In the genomic region with DNA sequence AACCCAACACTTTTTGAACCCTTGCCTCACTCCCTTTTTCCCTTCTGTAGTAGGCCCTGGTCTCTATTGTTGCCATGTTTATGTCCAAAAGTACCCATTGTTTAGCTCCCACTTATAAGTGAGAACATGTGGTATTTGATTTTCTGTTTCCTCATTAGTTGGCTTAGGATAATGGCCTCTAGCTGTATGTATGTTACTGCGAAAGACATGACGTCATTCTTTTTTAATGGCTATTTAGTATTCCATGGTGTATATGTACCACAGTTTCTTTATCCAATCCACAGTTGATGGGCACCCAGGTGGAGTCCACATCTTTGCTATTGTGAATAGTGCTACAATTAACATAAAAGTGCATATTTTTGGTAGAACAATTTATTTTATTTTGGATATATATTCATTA, we compare ENCODE assay signal across 29 cellular contexts.
"Had no signal": no experiment of that assay in that cellular context is flagged by ENCODE, and none has a peak within 500 bp of the region (broad histone marks: within the 10 kb centered on the region; RNA-seq: fewer than 3 reads in every experiment).

No MANE protein-coding gene starts in this region.

- H3K36me3 ChIP-seq: colonic mucosa, esophagus muscularis mucosa, esophagus squamous epithelium, gastrocnemius medialis, gastroesophageal sphincter, heart left ventricle, heart right ventricle had no signal

- H3K9me3 Mint-ChIP-seq: dendritic cell treated with granulocyte-macrophage colony-stimulating factor and Interleukin-4, amounts not matched to agents 40 ng/mL and 50 ng/mL, for 4 days; endodermal cell had no signal

- H3K27me3 ChIP-seq: colonic mucosa, dorsolateral prefrontal cortex, esophagus muscularis mucosa, esophagus squamous epithelium, foreskin keratinocyte, gastrocnemius medialis, gastroesophageal sphincter, heart left ventricle, heart right ventricle had no signal

- ATAC-seq: effector memory CD8-positive, alpha-beta T cell; esophagus mucosa; foreskin keratinocyte; gastrocnemius medialis; gastroesophageal sphincter; heart left ventricle; heart right ventricle had no signal

- H3K4me3 Mint-ChIP-seq: dendritic cell treated with granulocyte-macrophage colony-stimulating factor and Interleukin-4, amounts not matched to agents 40 ng/mL and 50 ng/mL, for 4 days; effector memory CD8-positive, alpha-beta T cell; endodermal cell had no signal

- H3K27ac Mint-ChIP-seq: dendritic cell treated with granulocyte-macrophage colony-stimulating factor and Interleukin-4, amounts not matched to agents 40 ng/mL and 50 ng/mL, for 4 days; effector memory CD8-positive, alpha-beta T cell; endodermal cell had no signal

- FAIRE-seq: colon, endometrium, endothelial cell of umbilical vein, frontal cortex had no signal

- H3K9me3 ChIP-seq: colonic mucosa, esophagus muscularis mucosa, esophagus squamous epithelium, gastrocnemius medialis, gastroesophageal sphincter had no signal

- DNase-seq: colonic mucosa; cortex of kidney; dermis blood vessel endothelial cell; dorsolateral prefrontal cortex; effector CD4-positive, alpha-beta T cell; effector CD8-positive, alpha-beta T cell; effector memory CD4-positive, alpha-beta T cell; effector memory CD8-positive, alpha-beta T cell; endodermal cell; erythroblast; esophagus squamous epithelium; foreskin fibroblast; foreskin keratinocyte; foreskin melanocyte; gastrocnemius medialis; glutamatergic neuron; head of caudate nucleus; heart left ventricle; heart right ventricle had no signal

- H3K27ac ChIP-seq: colonic mucosa, coronary artery, dorsolateral prefrontal cortex, epithelial cell of prostate, esophagus muscularis mucosa, esophagus squamous epithelium, foreskin keratinocyte, gastrocnemius medialis, gastroesophageal sphincter, heart left ventricle, heart right ventricle had no signal

- H3K4me1 ChIP-seq: colonic mucosa, esophagus muscularis mucosa, esophagus squamous epithelium, foreskin keratinocyte, gastrocnemius medialis, gastroesophageal sphincter, heart left ventricle, heart right ventricle had no signal

- H3K4me3 ChIP-seq: colonic mucosa, coronary artery, dorsolateral prefrontal cortex, esophagus muscularis mucosa, esophagus squamous epithelium, gastrocnemius medialis, gastroesophageal sphincter, heart left ventricle, heart right ventricle had no signal

- H3K27me3 Mint-ChIP-seq: dendritic cell treated with granulocyte-macrophage colony-stimulating factor and Interleukin-4, amounts not matched to agents 40 ng/mL and 50 ng/mL, for 4 days; effector memory CD8-positive, alpha-beta T cell had no signal
